Comparison of ENCODE assay signal across 8 cellular contexts in the genomic region with DNA sequence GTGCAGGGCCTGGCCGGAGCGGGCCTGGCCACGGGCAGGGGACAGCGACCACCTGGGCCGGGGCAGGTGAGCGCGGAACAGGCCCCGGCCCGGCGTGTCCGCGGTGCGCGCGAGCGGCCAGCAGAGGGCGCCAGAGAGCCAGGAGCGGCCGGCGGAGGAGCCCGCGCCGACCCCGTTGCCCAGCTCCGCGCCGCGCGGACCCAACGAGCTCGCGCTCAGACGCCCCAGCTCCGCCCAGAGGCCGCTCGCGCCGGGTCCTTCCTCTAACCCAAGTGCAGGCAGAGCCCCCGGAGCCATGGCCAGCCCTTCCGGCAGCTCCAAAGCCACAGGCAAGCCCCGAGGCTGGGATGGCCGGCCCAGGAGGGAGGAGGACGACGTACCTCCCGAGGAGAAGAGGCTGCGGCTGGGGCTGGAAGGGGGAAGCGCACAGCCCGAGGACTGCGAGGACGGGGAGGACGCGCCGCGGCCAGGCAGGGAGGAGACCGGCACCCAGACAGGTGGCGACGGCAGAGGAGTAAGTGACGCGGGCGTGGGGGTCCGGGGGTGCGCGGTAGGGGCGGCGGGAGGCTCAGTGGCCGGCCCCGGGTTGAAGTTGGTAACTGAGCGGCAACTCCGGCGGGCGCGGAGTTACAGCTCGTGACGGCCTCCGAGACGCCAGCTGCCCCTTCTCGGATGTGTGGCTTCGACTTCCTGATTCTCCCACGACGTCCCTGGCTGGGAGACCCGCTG.
DNase-seq lines count a peak whose midpoint lies in the region; ATAC-seq, FAIRE-seq and TF ChIP-seq lines count a peak whose summit lies in the region.
"Not testable (repeated sequence)": the region's sequence is repeated elsewhere in the genome, so short reads cannot be mapped to it uniquely, and the experiment has no call there.

No MANE protein-coding gene starts in this region.

- not testable (repeated sequence) for H3K9me3 ChIP-seq in iPS-15b (ENCODE audit: control insufficient read depth, insufficient read depth, low read length)

- H3K27ac Mint-ChIP-seq in central memory CD8-positive, alpha-beta T cell (ENCODE audit: low read depth): peak overlapping the region; percentile 13

- ATAC-seq in central memory CD8-positive, alpha-beta T cell (replicated peaks; ENCODE audit: extremely low read depth, poor library complexity, severe bottlenecking): peak; percentile 52

- H3K4me1 ChIP-seq in iPS-15b (ENCODE audit: control insufficient read depth, insufficient read depth, low read length): not testable (repeated sequence)

- TF ChIP-seq RAD21 in Ishikawa (IDR thresholded peaks at IDR 0.05; ENCODE audit: low read depth): peak; percentile 46; the same call in 1 of the 2 replicates

- TF ChIP-seq CTCF in D721Med (IDR thresholded peaks at IDR 0.05; ENCODE audit: insufficient read depth, missing control alignments): peak; percentile 54

- FAIRE-seq in D721Med (lab: Jason Lieb, UNC): not testable (repeated sequence)

- not testable (repeated sequence) for H3K4me1 Mint-ChIP-seq in central memory CD8-positive, alpha-beta T cell

- peak overlapping the region; percentile 74 for H3K4me3 Mint-ChIP-seq in central memory CD8-positive, alpha-beta T cell

- H3K36me3 ChIP-seq in iPS-15b (ENCODE audit: control insufficient read depth, insufficient read depth, low read length): not testable (repeated sequence)

- peak overlapping the region; percentile 59 for H3K4me3 ChIP-seq in iPS-15b (ENCODE audit: low read depth, low read length)

- not testable (repeated sequence) for DNase-seq in D721Med (ENCODE audit: insufficient read length, low spot score)
- DNase-seq in NOMO-1 treated with DMSO at 0.1 percent for 48 hours (lab: John Stamatoyannopoulos, UW; ENCODE audit: unreplicated experiment) (peak; percentile 60), pons (ENCODE audit: low spot score) (peak; percentile 36)
- peak; percentile 11 to 51 for DNase-seq in activated CD8-positive, alpha-beta memory T cell treated with anti-CD3 and anti-CD28 coated beads for 1 hour (ENCODE audit: extremely low read depth in 1 of 2, low read depth in 1 of 2)
- peak; percentile 53 to 60 for DNase-seq in central memory CD8-positive, alpha-beta T cell (ENCODE audit: low spot score in 2 of 2)
- peak; percentile 35 to 78 (median 52) for DNase-seq in stimulated activated naive CD4-positive, alpha-beta T cell (lab: John Stamatoyannopoulos, UW)

- not testable (repeated sequence) for H3K27me3 ChIP-seq in iPS-15b (ENCODE audit: control insufficient read depth, insufficient read depth, low read length)

- peaks cover 66% of the 10 kb centered on the region for H3K27me3 Mint-ChIP-seq in central memory CD8-positive, alpha-beta T cell

- not testable (repeated sequence) for H3K36me3 Mint-ChIP-seq in central memory CD8-positive, alpha-beta T cell (ENCODE audit: insufficient read depth)

- not testable (repeated sequence) for TF ChIP-seq EP300 in Ishikawa (IDR thresholded peaks at IDR 0.05; ENCODE audit: borderline replicate concordance)

- H3K9ac ChIP-seq in iPS-15b (ENCODE audit: low read depth, low read length): peak overlapping the region; percentile 65

- H3K9me3 Mint-ChIP-seq in central memory CD8-positive, alpha-beta T cell: not testable (repeated sequence)

TF ChIP-seq in Ishikawa, 13 proteins besides CTCF, POLR2A, EP300 and RAD21:
- TF ChIP-seq, protein P1, sequence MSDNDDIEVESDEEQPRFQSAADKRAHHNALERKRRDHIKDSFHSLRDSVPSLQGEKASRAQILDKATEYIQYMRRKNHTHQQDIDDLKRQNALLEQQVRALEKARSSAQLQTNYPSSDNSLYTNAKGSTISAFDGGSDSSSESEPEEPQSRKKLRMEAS (IDR thresholded peaks at IDR 0.05): 0 out of 2 replicates have a peak, but pooled peaks have one; percentile 13
